Comparison of ENCODE assay signal across 1 cellular context in genomic region chr2:46394649-46395510, GRCh38.
TF ChIP-seq lines count a peak whose summit lies in the region.

No MANE protein-coding gene starts in this region.

TF ChIP-seq in HepG2, 621 proteins besides CTCF, POLR2A, EP300 and RAD21 (continued from another document and continues in another):
- peak; percentile 91 for TF ChIP-seq ZNF710 (CRISPR knock-in tag; IDR thresholded peaks at IDR 0.05; ENCODE audit: borderline replicate concordance)
- 0 out of 2 replicates have a peak, but pooled peaks have one; percentile 36 for TF ChIP-seq TCF7L2 (IDR thresholded peaks at IDR 0.05; ENCODE audit: low read depth, low read length)
- peak; percentile 89 for TF ChIP-seq FOXO1 (CRISPR knock-in tag; IDR thresholded peaks at IDR 0.05)
- TF ChIP-seq ZSCAN12 (CRISPR knock-in tag; IDR thresholded peaks at IDR 0.05), result no peak
- peak; percentile 56; the same call in 1 of the 2 replicates for TF ChIP-seq KAT8 (CRISPR knock-in tag; IDR thresholded peaks at IDR 0.05)
- peak; percentile 79 for TF ChIP-seq TFAP4 (IDR thresholded peaks at IDR 0.05; ENCODE audit: borderline replicate concordance, low read depth)
- TF ChIP-seq SP2 (CRISPR knock-in tag; IDR thresholded peaks at IDR 0.05), result no peak
- TF ChIP-seq ZKSCAN8 (CRISPR knock-in tag; IDR thresholded peaks at IDR 0.05; ENCODE audit: borderline replicate concordance), result peak; percentile 84; the same call in 1 of the 2 replicates
- TF ChIP-seq MIXL1 (CRISPR knock-in tag; IDR thresholded peaks at IDR 0.05), result peak; percentile 89
- no peak for TF ChIP-seq TCF12 (IDR thresholded peaks at IDR 0.05)
- no peak for TF ChIP-seq TCF12 (CRISPR knock-in tag; IDR thresholded peaks at IDR 0.05)
- no peak for TF ChIP-seq ZNF329 (CRISPR knock-in tag; IDR thresholded peaks at IDR 0.05; ENCODE audit: low read depth)
- TF ChIP-seq FOSL1 (CRISPR knock-in tag; IDR thresholded peaks at IDR 0.05; ENCODE audit: borderline replicate concordance), result no peak
- TF ChIP-seq E2F1 (CRISPR knock-in tag; IDR thresholded peaks at IDR 0.05), result no peak
- peak; percentile 45; the same call in 1 of the 2 replicates for TF ChIP-seq ARID4A (CRISPR knock-in tag; IDR thresholded peaks at IDR 0.05; ENCODE audit: borderline replicate concordance)
- TF ChIP-seq ZNF546 (CRISPR knock-in tag; conservative IDR thresholded peaks at IDR 0.05), result peak; percentile 54; the same call in 1 of the 2 replicates
- TF ChIP-seq ZBTB34 (CRISPR knock-in tag; IDR thresholded peaks at IDR 0.05), result peak; percentile 63; the same call in 1 of the 2 replicates
- no peak for TF ChIP-seq HNRNPLL (IDR thresholded peaks at IDR 0.05; ENCODE audit: low read depth, low read length, poor library complexity, severe bottlenecking)
- peak; percentile 63; the same call in 1 of the 2 replicates for TF ChIP-seq ZSCAN5A (CRISPR knock-in tag; IDR thresholded peaks at IDR 0.05; ENCODE audit: borderline replicate concordance)
- TF ChIP-seq CENPBD1 (CRISPR knock-in tag; IDR thresholded peaks at IDR 0.05; ENCODE audit: borderline replicate concordance, low read depth), result no peak
- TF ChIP-seq SPEN (CRISPR knock-in tag; IDR thresholded peaks at IDR 0.05; ENCODE audit: low read depth), result 0 out of 2 replicates have a peak, but pooled peaks have one; percentile 34
- no peak for TF ChIP-seq ZBTB39 (CRISPR knock-in tag; IDR thresholded peaks at IDR 0.05)
- TF ChIP-seq ARID5B (CRISPR knock-in tag; IDR thresholded peaks at IDR 0.05), result peak; percentile 92
- no peak for TF ChIP-seq ZSCAN22 (CRISPR knock-in tag; IDR thresholded peaks at IDR 0.05)
- TF ChIP-seq HOXA3 (CRISPR knock-in tag; IDR thresholded peaks at IDR 0.05), result 0 out of 2 replicates have a peak, but pooled peaks have one; percentile 24
- 0 out of 2 replicates have a peak, but pooled peaks have one; percentile 12 for TF ChIP-seq TGIF2 (CRISPR knock-in tag; IDR thresholded peaks at IDR 0.05)
- TF ChIP-seq ZNF335 (CRISPR knock-in tag; IDR thresholded peaks at IDR 0.05), result 0 out of 2 replicates have a peak, but pooled peaks have one; percentile 19
- TF ChIP-seq ZBTB25 (CRISPR knock-in tag; IDR thresholded peaks at IDR 0.05), result peak; percentile 59; the same call in 1 of the 2 replicates
- peak; percentile 84 for TF ChIP-seq ZNF292 (CRISPR knock-in tag; IDR thresholded peaks at IDR 0.05; ENCODE audit: borderline replicate concordance, low read depth)
- TF ChIP-seq ZNF280B (CRISPR knock-in tag; IDR thresholded peaks at IDR 0.05; ENCODE audit: borderline replicate concordance), result no peak
- TF ChIP-seq MEF2D (CRISPR knock-in tag; IDR thresholded peaks at IDR 0.05), result peak; percentile 89
- peak; percentile 82 for TF ChIP-seq RARA (CRISPR knock-in tag; IDR thresholded peaks at IDR 0.05)
- peak; percentile 42; the same call in 1 of the 2 replicates for TF ChIP-seq ZNF430 (CRISPR knock-in tag; IDR thresholded peaks at IDR 0.05)
- no peak for TF ChIP-seq ZNF24 (IDR thresholded peaks at IDR 0.05)
- TF ChIP-seq ARNT (IDR thresholded peaks at IDR 0.05), result no peak
- TF ChIP-seq ERF (CRISPR knock-in tag; IDR thresholded peaks at IDR 0.05), result peak; percentile 87
